1 cellular context compared by ENCODE assay signal in genomic region chr1:24151175-24151533, GRCh38.
TF ChIP-seq lines count a peak whose summit lies in the region.

No MANE protein-coding gene starts in this region.

TF ChIP-seq in liver, 16 proteins besides CTCF, POLR2A, EP300 and RAD21 (continued from another document):
- TF ChIP-seq ZBTB33 (IDR thresholded peaks at IDR 0.05) (no peak), FOXA2 (IDR thresholded peaks at IDR 0.05) (no peak)
- TF ChIP-seq, protein P1, sequence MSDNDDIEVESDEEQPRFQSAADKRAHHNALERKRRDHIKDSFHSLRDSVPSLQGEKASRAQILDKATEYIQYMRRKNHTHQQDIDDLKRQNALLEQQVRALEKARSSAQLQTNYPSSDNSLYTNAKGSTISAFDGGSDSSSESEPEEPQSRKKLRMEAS (IDR thresholded peaks at IDR 0.05): no peak
